25 cellular contexts compared by ENCODE assay signal in the genomic region with DNA sequence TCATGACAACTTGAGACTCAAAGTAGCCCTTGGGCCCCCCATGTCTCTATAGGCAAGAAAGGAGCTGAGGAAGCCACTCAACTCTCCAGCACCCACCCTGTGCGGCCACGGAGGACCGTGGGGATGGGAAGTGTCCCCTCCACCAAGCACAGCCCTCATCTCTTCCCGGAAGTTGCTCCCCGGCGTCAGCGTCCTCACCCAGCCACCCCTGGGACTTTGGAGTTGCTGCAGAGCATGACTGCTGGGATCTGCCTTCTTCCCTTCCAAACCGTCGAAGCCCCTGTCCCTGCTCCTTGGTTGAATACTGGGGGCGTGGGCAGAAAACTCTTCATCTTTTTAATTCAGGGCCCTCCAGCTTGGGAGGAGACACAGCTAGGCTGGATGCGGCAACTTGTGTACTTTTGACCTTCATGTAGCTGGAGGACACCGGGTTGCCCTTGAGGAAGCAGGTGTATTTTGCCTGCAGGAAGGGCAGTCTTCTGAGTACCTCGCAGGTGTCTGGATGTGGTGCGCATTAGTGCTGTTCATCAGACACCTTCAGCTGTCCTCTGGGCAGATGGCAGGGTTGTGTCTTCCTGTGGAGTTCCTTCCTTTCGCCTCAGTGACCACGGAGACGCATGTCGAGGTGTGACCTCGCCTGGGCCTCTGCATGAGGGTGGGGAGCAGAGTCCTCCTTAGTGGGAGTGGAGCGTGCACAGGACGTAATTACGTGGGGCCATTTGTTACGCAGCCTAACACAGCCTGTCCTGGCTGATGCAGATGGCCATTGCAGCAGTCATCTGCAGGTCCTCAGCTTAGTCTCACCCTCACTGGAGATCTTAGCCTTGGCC. TPM values are rescaled to one million over a fixed set of nuclear protein-coding genes. Genes with fewer than 3 reads are reported as not detected.
DNase-seq lines count a peak whose midpoint lies in the region; ATAC-seq and TF ChIP-seq lines count a peak whose summit lies in the region.
"Had no signal": no experiment of that assay in that cellular context is flagged by ENCODE, and none has a peak within 500 bp of the region (broad histone marks: within the 10 kb centered on the region; RNA-seq: fewer than 3 reads in every experiment).

No MANE protein-coding gene starts in this region.

- peaks cover 2 to 61% (median 21%) of the 10 kb centered on the region in 12 donors for H3K4me1 ChIP-seq in heart left ventricle
- H3K4me1 ChIP-seq in OCI-LY7 (ENCODE audit: insufficient read depth, low read length, poor library complexity, severe bottlenecking) = peaks cover 84% of the 10 kb centered on the region
- H3K4me1 ChIP-seq in sigmoid colon = peaks cover 0 to 19% (median 9%) of the 10 kb centered on the region in 4 donors
- H3K4me1 ChIP-seq: parathyroid adenoma had no signal

- whole genome bisulfite sequencing in heart left ventricle, 4 donors = 86 to 88% (median 88%) methylated on average over 23 of the region's 23 CpGs
- WGBS in sigmoid colon, 2 donors = 89 to 91% methylated on average over 23 of the region's 23 CpGs

- no peaks in the 10 kb centered on the region for H4K20me1 ChIP-seq in OCI-LY7 (ENCODE audit: insufficient read depth, low read length)

- H3K27me3 ChIP-seq in heart left ventricle (no peaks in the 10 kb centered on the region), sigmoid colon (no peaks in the 10 kb centered on the region)
- H3K27me3 ChIP-seq: upper lobe of left lung had no signal

- POLR2A ChIA-PET in OCI-LY7 (lab: Charles Lee) = no interaction called here

- TF ChIP-seq EP300 in sigmoid colon (IDR thresholded peaks at IDR 0.05) = no peak

- H3K27ac ChIP-seq in heart left ventricle (no peak overlapping the region), OCI-LY7 (ENCODE audit: low read depth, low read length, poor library complexity, severe bottlenecking) (peak overlapping the region; percentile 91), sigmoid colon (no peak overlapping the region)
- H3K27ac ChIP-seq: parathyroid adenoma, upper lobe of left lung had no signal

- no peaks in the 10 kb centered on the region for H3K9me3 ChIP-seq in heart left ventricle
- H3K9me3 ChIP-seq in OCI-LY7 (ENCODE audit: low read length) = peaks cover 14% of the 10 kb centered on the region
- no peaks in the 10 kb centered on the region for H3K9me3 ChIP-seq in sigmoid colon
- H3K9me3 ChIP-seq: esophagus squamous epithelium, gastrocnemius medialis, upper lobe of left lung had no signal

- CTCF ChIA-PET in OCI-LY7 (lab: Charles Lee; ENCODE audit: unreplicated experiment) = no interaction called here

- H2AFZ ChIP-seq in OCI-LY7 (ENCODE audit: low read length) = no peak overlapping the region
- H2AFZ ChIP-seq: parathyroid adenoma had no signal

- DNase-seq in cardiac septum (ENCODE audit: low spot score) (peak; percentile 59), heart left ventricle (no peak), OCI-LY7 (ENCODE audit: low spot score) (peak; percentile 72), islet precursor cell (peak; percentile 29), sigmoid colon (peak; percentile 62), cortex of kidney (lab: John Stamatoyannopoulos, UW) (no peak)
- DNase-seq: ACHN; activated CD4-positive, alpha-beta memory T cell treated with anti-CD3 and anti-CD28 coated beads, Interleukin-2, amount 10 ng/mL, durations not matched to agents 7 days and 5 days; activated CD4-positive, CD25-positive, alpha-beta regulatory T cell; activated naive CD4-positive, alpha-beta T cell treated with anti-CD3 and anti-CD28 coated beads, Interleukin-2, amount 50 U/mL, for 16 hours; activated T-cell treated with anti-CD3 and anti-CD28 coated beads, Interleukin-2, amount 50 U/mL, for 4 hours; C1 segment of cervical spinal cord; effector memory CD4-positive, alpha-beta T cell; esophagus squamous epithelium; gastrocnemius medialis; Karpas-422; kidney glomerular epithelial cell; mammary epithelial cell; NCI-H1694 treated with DMSO at 0.1 percent for 48 hours; NCI-H748 treated with DMSO at 0.1 percent for 48 hours; upper lobe of left lung had no signal

- H3K79me2 ChIP-seq in OCI-LY7 (ENCODE audit: insufficient read depth, low read depth, low read length) = no peaks in the 10 kb centered on the region
- H3K79me2 ChIP-seq: parathyroid adenoma had no signal

- TF ChIP-seq POLR2A in heart left ventricle (IDR thresholded peaks at IDR 0.05) (no peak), sigmoid colon (IDR thresholded peaks at IDR 0.05) (no peak)

- TF ChIP-seq CTCF in heart left ventricle (IDR thresholded peaks at IDR 0.05) (no peak), OCI-LY7 (conservative IDR thresholded peaks at IDR 0.05; ENCODE audit: low read length) (no peak), sigmoid colon (IDR thresholded peaks at IDR 0.05) (no peak)

- H3K9me2 ChIP-seq in OCI-LY7 (ENCODE audit: insufficient read depth, low read length) = no peaks in the 10 kb centered on the region

- no TSS peak for BruUV-seq in OCI-LY7 (replicated peaks; lab: Mats Ljungman, UMichigan)

- H3K36me3 ChIP-seq in heart left ventricle (no peaks in the 10 kb centered on the region), OCI-LY7 (ENCODE audit: insufficient read depth, low read length) (peaks cover 9% of the 10 kb centered on the region), sigmoid colon (no peaks in the 10 kb centered on the region)
- H3K36me3 ChIP-seq: esophagus squamous epithelium, gastrocnemius medialis, upper lobe of left lung had no signal

- intact Hi-C loops in cardiac septum (cut with DNase I) = no loop called here
- intact Hi-C loops in heart left ventricle (cut with DNase I) = no loop called here
- intact Hi-C loops in OCI-LY7 (cut with micrococcal nuclease; ENCODE audit: unreplicated experiment) = no loop called here
- intact Hi-C loops in sigmoid colon (cut with DNase I) = no loop called here

- peak overlapping the region; percentile 45 for H3K4me2 ChIP-seq in OCI-LY7 (ENCODE audit: low read length)

- ATAC-seq in heart left ventricle (no peak), GM18861 (IDR thresholded peaks at IDR 0.05; ENCODE audit: unreplicated experiment) (no peak), GM19397 (IDR thresholded peaks at IDR 0.05; ENCODE audit: unreplicated experiment) (no peak)
- ATAC-seq: activated T-cell treated with anti-CD3 and anti-CD28 coated beads, Interleukin-2, amount 50 U/mL, for 4 hours; gastrocnemius medialis had no signal

- H3K4me3 ChIP-seq in heart left ventricle (no peak overlapping the region), OCI-LY7 (ENCODE audit: low read depth, low read length, poor library complexity, severe bottlenecking) (no peak overlapping the region), sigmoid colon (no peak overlapping the region)
- H3K4me3 ChIP-seq: esophagus squamous epithelium, gastrocnemius medialis, upper lobe of left lung had no signal

RNA-seq across cellular contexts. Expression of gene IFITM3, which starts 12.2 kb away (rescaled TPM):
- 260 TPM for total RNA-seq in cardiac septum
- 100 to 1,000 TPM; 144 to 781 (median 214) TPM for total RNA-seq in heart left ventricle
- 100 to 1,000 TPM; 501 to 873 TPM for polyA plus RNA-seq in heart left ventricle
- total RNA-seq in OCI-LY7 (2014; rRNA removed; shearing (Covaris generic)) = 0.95 and 1.5 TPM in 2 replicates
- 1.5 and 2.2 TPM in 2 replicates for total RNA-seq in OCI-LY7 (2022)
- total RNA-seq in sigmoid colon = 100 to 1,000 TPM; 278 to 463 (median 291) TPM
- polyA plus RNA-seq in sigmoid colon = 1,000 to 10,000 TPM in 1 of 3 donors, 100 to 1,000 TPM in 2; 116 to 1,104 (median 383) TPM

RNA-seq across cellular contexts. Expression of gene IFITM1, which starts 19.0 kb away (rescaled TPM):
- total RNA-seq in cardiac septum (123 TPM), heart left ventricle (100 to 1,000 TPM in 6 of 9 donors, 10 to 100 TPM in 3; 61.3 to 277 (median 127) TPM), OCI-LY7 (2022) (72.4 TPM in 2 replicates), sigmoid colon (10 to 100 TPM; 82.4 to 94.2 (median 92.6) TPM)
- polyA plus RNA-seq in heart left ventricle (100 to 1,000 TPM; 158 to 278 TPM), sigmoid colon (100 to 1,000 TPM in 1 of 3 donors, 10 to 100 TPM in 2; 41.2 to 580 (median 58.9) TPM)
- 30.3 and 36.4 TPM in 2 replicates for total RNA-seq in OCI-LY7 (2014; rRNA removed; shearing (Covaris generic))

RNA-seq across cellular contexts. Expression of gene IFITM2, which starts 25.2 kb away (rescaled TPM):
- total RNA-seq in cardiac septum (215 TPM), heart left ventricle (100 to 1,000 TPM; 116 to 412 (median 149) TPM), OCI-LY7 (2022) (110 and 117 TPM in 2 replicates), sigmoid colon (100 to 1,000 TPM in 3 of 4 donors, 10 to 100 TPM in 1; 79.8 to 187 (median 141) TPM)
- polyA plus RNA-seq in heart left ventricle (100 to 1,000 TPM; 270 to 501 TPM), sigmoid colon (100 to 1,000 TPM in 2 of 3 donors, 10 to 100 TPM in 1; 73.3 to 461 (median 164) TPM)
- total RNA-seq in OCI-LY7 (2014; rRNA removed; shearing (Covaris generic)) = 9.5 and 22.1 TPM in 2 replicates

RNA-seq across cellular contexts. Expression of gene IFITM5, which starts 33.5 kb away (rescaled TPM):
- not detected for total RNA-seq in cardiac septum
- total RNA-seq in heart left ventricle = not detected
- not detected for polyA plus RNA-seq in heart left ventricle
- not detected in 2 replicates for total RNA-seq in OCI-LY7 (2014; rRNA removed; shearing (Covaris generic))
- total RNA-seq in OCI-LY7 (2022) = not detected in 2 replicates
- total RNA-seq in sigmoid colon = not detected
- polyA plus RNA-seq in sigmoid colon = not detected
- total RNA-seq: activated CD4-positive, alpha-beta memory T cell treated with anti-CD3 and anti-CD28 coated beads, Interleukin-2, amount 10 ng/mL, durations not matched to agents 7 days and 5 days; activated T-cell treated with anti-CD3 and anti-CD28 coated beads, Interleukin-2, amount 50 U/mL, for 4 hours; esophagus squamous epithelium; gastrocnemius medialis; mammary epithelial cell; subcutaneous adipose tissue; upper lobe of left lung had no signal
- polyA plus RNA-seq: mammary epithelial cell had no signal

RNA-seq across cellular contexts. Expression of gene B4GALNT4, which starts 36.4 kb away (rescaled TPM):
- total RNA-seq in cardiac septum = 0.24 TPM
- total RNA-seq in heart left ventricle = 1 to 10 TPM in 2 of 9 donors, under 1 TPM in 5, not detected in 2; 0.28 to 1.9 (median 0.67) TPM
- under 1 TPM; 0.68 to 0.91 TPM for polyA plus RNA-seq in heart left ventricle
- total RNA-seq in OCI-LY7 (2014; rRNA removed; shearing (Covaris generic)) = not detected in 2 replicates
- total RNA-seq in OCI-LY7 (2022) = not detected in 2 replicates
- total RNA-seq in sigmoid colon = 1 to 10 TPM; 1.4 to 9.1 (median 2.7) TPM
- 1 to 10 TPM in 2 of 3 donors, not detected in 1; 7.6 to 7.8 TPM for polyA plus RNA-seq in sigmoid colon
- total RNA-seq: gastrocnemius medialis had no signal

Comparison
In these comparisons a context has a peak if more than half of its experiments do, and no peak if none do; other contexts are left out.
1. DNase-seq: peak in cardiac septum (single experiment), OCI-LY7 (single experiment), islet precursor cell (single experiment) and sigmoid colon (single experiment); none in heart left ventricle (0 of 5) and cortex of kidney (single experiment).
2. RNA of gene IFITM3, which starts 12.2 kb away (total RNA-seq): 278 to 463 TPM in sigmoid colon, 260 TPM in cardiac septum (single experiment) and 144 to 781 TPM in heart left ventricle; 0.95 to 2.2 TPM in OCI-LY7; every median in the first group is over 10 times any median in the second.